In the genomic region with DNA sequence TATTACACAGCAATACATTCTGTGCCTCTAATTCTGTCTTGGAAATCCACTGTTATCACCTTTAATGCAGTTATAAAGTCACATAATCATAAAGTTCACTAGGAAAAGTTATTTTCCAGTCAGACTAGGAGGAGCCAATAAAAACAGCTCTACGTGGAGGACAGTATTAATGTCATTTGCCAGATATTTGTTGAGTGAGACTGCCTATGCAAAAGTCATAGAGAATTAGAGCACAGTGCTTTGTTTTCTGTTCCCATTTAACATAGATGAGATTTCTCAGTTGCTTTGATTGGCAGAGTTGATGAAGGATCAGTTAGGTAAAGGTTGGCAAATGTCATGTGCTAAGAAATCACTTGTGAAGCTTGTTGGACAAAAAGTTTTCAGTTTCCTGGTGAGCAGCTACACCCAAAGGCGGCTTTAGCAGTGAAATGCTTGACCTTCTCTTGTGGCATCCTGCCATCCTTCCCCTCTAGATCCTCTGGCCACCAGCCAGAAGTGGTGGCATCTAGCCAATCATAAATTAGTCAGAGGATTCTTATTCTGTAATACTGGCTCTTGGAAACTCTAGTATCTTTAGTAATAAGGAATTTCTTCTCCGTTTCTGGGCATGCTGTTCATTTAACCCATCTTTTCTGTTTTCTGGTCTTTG, we compare ENCODE assay signal across 8 cellular contexts. TPM values are rescaled to one million over a fixed set of nuclear protein-coding genes. Genes with fewer than 3 reads are reported as not detected.
DNase-seq lines count a peak whose midpoint lies in the region; ATAC-seq and TF ChIP-seq lines count a peak whose summit lies in the region.

No MANE protein-coding gene starts in this region.

- peaks cover 30 to 42% of the 10 kb centered on the region in 2 donors for H3K36me3 Mint-ChIP-seq in CD4-positive, alpha-beta memory T cell

- POLR2A ChIA-PET in CD4-positive, alpha-beta memory T cell (lab: Charles Lee; ENCODE audit: partially characterized antibody): no interaction called here

- peak overlapping the region; percentile 36 for H3K27ac ChIP-seq in RWPE2 (ENCODE audit: poor library complexity, severe bottlenecking)
- H3K27ac ChIP-seq in CD4-positive, alpha-beta memory T cell (ENCODE audit: low read depth, low read length): no peak overlapping the region

- intact Hi-C loops in CD4-positive, alpha-beta memory T cell (cut with micrococcal nuclease): no loop called here

- DNase-seq in EH (ENCODE audit: low read depth): peak; percentile 94
- peak; percentile 72 for DNase-seq in RWPE2 (ENCODE audit: low spot score)
- DNase-seq in fibroblast of pulmonary artery (ENCODE audit: low read depth): peak; percentile 95
- DNase-seq in renal cortical epithelial cell (ENCODE audit: low read depth): peak; percentile 94
- no peak for DNase-seq in NCI-H2171 (lab: John Stamatoyannopoulos, UW)
- no peak for DNase-seq in T-helper 1 cell
- no peak for DNase-seq in CD4-positive, alpha-beta memory T cell

- H3K9me3 Mint-ChIP-seq in CD4-positive, alpha-beta memory T cell: peaks cover 0 to 6% (median under 1%) of the 10 kb centered on the region in 8 donors

- H3K36me3 ChIP-seq in RWPE2 (ENCODE audit: low read depth): no peaks in the 10 kb centered on the region
- no peaks in the 10 kb centered on the region for H3K36me3 ChIP-seq in CD4-positive, alpha-beta memory T cell (ENCODE audit: insufficient read depth, low read length)

- H3K4me3 ChIP-seq in RWPE2 (ENCODE audit: severe bottlenecking): no peak overlapping the region
- no peak overlapping the region for H3K4me3 ChIP-seq in fibroblast of pulmonary artery (replicated peaks; ENCODE audit: low read depth, low read length)
- H3K4me3 ChIP-seq in CD4-positive, alpha-beta memory T cell (ENCODE audit: low read length in 2 of 2): no peak overlapping the region

- no peak overlapping the region for H3K4me3 Mint-ChIP-seq in CD4-positive, alpha-beta memory T cell

- TF ChIP-seq CTCF in RWPE2 (IDR thresholded peaks at IDR 0.05; ENCODE audit: poor library complexity, severe bottlenecking) (peak; percentile 55), fibroblast of pulmonary artery (IDR thresholded peaks at IDR 0.05; ENCODE audit: low read length, missing control alignments) (no peak)

- H3K4me1 Mint-ChIP-seq in CD4-positive, alpha-beta memory T cell: peaks cover 0 to 2% (median 0%) of the 10 kb centered on the region in 4 donors

- H3K4me1 ChIP-seq in RWPE2 (ENCODE audit: insufficient read depth, poor library complexity, severe bottlenecking): peaks cover 14% of the 10 kb centered on the region
- H3K4me1 ChIP-seq in CD4-positive, alpha-beta memory T cell (ENCODE audit: insufficient read depth, low read length): no peaks in the 10 kb centered on the region

- CTCF ChIA-PET in CD4-positive, alpha-beta memory T cell (lab: Charles Lee; ENCODE audit: partially characterized antibody): no interaction called here

- ATAC-seq in RWPE2 (ENCODE audit: low read depth) (peak; percentile 85), HG02610 (IDR thresholded peaks at IDR 0.05; ENCODE audit: unreplicated experiment) (no peak)

- H3K27me3 ChIP-seq in RWPE2 (ENCODE audit: insufficient read depth, poor library complexity, severe bottlenecking): no peaks in the 10 kb centered on the region
- no peaks in the 10 kb centered on the region for H3K27me3 ChIP-seq in CD4-positive, alpha-beta memory T cell (ENCODE audit: insufficient read depth, low read length)

- H3K27me3 Mint-ChIP-seq in CD4-positive, alpha-beta memory T cell: no peaks in the 10 kb centered on the region

- no peak overlapping the region for H3K27ac Mint-ChIP-seq in CD4-positive, alpha-beta memory T cell

- H3K9me3 ChIP-seq in RWPE2 (ENCODE audit: severe bottlenecking): no peaks in the 10 kb centered on the region
- H3K9me3 ChIP-seq in CD4-positive, alpha-beta memory T cell (ENCODE audit: control insufficient read depth in 1 of 2, low read length in 2 of 2): no peaks in the 10 kb centered on the region

RNA-seq across cellular contexts. Expression of a gene that starts 37.0 kb away (rescaled TPM):
- 15.6 and 26.6 TPM in 2 replicates for total RNA-seq in renal cortical epithelial cell
- total RNA-seq in CD4-positive, alpha-beta memory T cell: 10 to 100 TPM; 11.8 to 16.0 TPM
- polyA plus RNA-seq in CD4-positive, alpha-beta memory T cell: 10 to 100 TPM; 16.4 to 28.7 TPM

Comparison
In these comparisons a context has a peak if more than half of its experiments do, and no peak if none do; other contexts are left out.
1. DNase-seq: peak in EH (single experiment), RWPE2 (single experiment), fibroblast of pulmonary artery (single experiment) and renal cortical epithelial cell (single experiment); none in NCI-H2171 (single experiment), T-helper 1 cell (0 of 5) and CD4-positive, alpha-beta memory T cell (0 of 5).